12 cellular contexts compared by ENCODE assay signal in genomic region chr3:194574639-194575483, GRCh38. TPM values are rescaled to one million over a fixed set of nuclear protein-coding genes. Genes with fewer than 3 reads are reported as not detected.
DNase-seq lines count a peak whose midpoint lies in the region; ATAC-seq and TF ChIP-seq lines count a peak whose summit lies in the region.
"Had no signal": no experiment of that assay in that cellular context is flagged by ENCODE, and none has a peak within 500 bp of the region (broad histone marks: within the 10 kb centered on the region; RNA-seq: fewer than 3 reads in every experiment).

No MANE protein-coding gene starts in this region.

- POLR2A ChIA-PET in activated CD8-positive, alpha-beta T cell treated with anti-CD3 and anti-CD28 coated beads for 36 hours (lab: Charles Lee): no interaction called here

- no peak overlapping the region for H3K4me2 ChIP-seq in Loucy (ENCODE audit: low read depth, low read length, poor library complexity, severe bottlenecking)

- H3F3A ChIP-seq in Loucy (ENCODE audit: low read depth): no peaks in the 10 kb centered on the region

- peaks cover 23% of the 10 kb centered on the region for H3K27me3 Mint-ChIP-seq in memory B cell
- peaks cover 26% of the 10 kb centered on the region for H3K27me3 Mint-ChIP-seq in activated CD8-positive, alpha-beta T cell treated with anti-CD3 and anti-CD28 coated beads for 36 hours

- intact Hi-C loops in activated CD8-positive, alpha-beta T cell treated with anti-CD3 and anti-CD28 coated beads for 36 hours (cut with micrococcal nuclease): loop anchor here (5.0 kb wide), 1 partner anchor 103 kb away; no protein-coding TSS in a partner anchor
- intact Hi-C loops in spleen (cut with DNase I; ENCODE audit: low total_unique reads): loop anchor here (5.0 kb wide), 1 partner anchor 103 kb away; no protein-coding TSS in a partner anchor

- TF ChIP-seq CTCF in Loucy (conservative IDR thresholded peaks at IDR 0.05; ENCODE audit: low read length) (0 out of 2 replicates have a peak, but pooled peaks have one; percentile 8), choroid plexus epithelial cell (conservative IDR thresholded peaks at IDR 0.05; ENCODE audit: low read depth, low read length) (peak; percentile 53), spleen (IDR thresholded peaks at IDR 0.05 in 8 of 11, conservative IDR thresholded peaks at IDR 0.05 in 3 of 11) (no peak)
- TF ChIP-seq CTCF in activated CD8-positive, alpha-beta T cell treated with anti-CD3 and anti-CD28 coated beads for 36 hours (IDR thresholded peaks at IDR 0.05): no peak

- H3K9ac ChIP-seq in Loucy (ENCODE audit: low read depth, low read length, poor library complexity, severe bottlenecking): no peak overlapping the region

- H3K9me3 Mint-ChIP-seq in memory B cell: no peaks in the 10 kb centered on the region
- H3K9me3 Mint-ChIP-seq in activated CD8-positive, alpha-beta T cell treated with anti-CD3 and anti-CD28 coated beads for 36 hours: no peaks in the 10 kb centered on the region
- H3K9me3 Mint-ChIP-seq: central memory CD8-positive, alpha-beta T cell had no signal

- peaks cover 5% of the 10 kb centered on the region for H3K4me1 Mint-ChIP-seq in memory B cell
- H3K4me1 Mint-ChIP-seq in activated CD8-positive, alpha-beta T cell treated with anti-CD3 and anti-CD28 coated beads for 36 hours (ENCODE audit: low read depth): peaks cover 10% of the 10 kb centered on the region

- no peaks in the 10 kb centered on the region for H3K36me3 ChIP-seq in Loucy (ENCODE audit: insufficient read depth, low read length)
- H3K36me3 ChIP-seq in spleen: no peaks in the 10 kb centered on the region
- H3K36me3 ChIP-seq: pancreas had no signal

- H3K27me3 ChIP-seq in Loucy (ENCODE audit: insufficient read depth, low read length, poor library complexity, severe bottlenecking) (no peaks in the 10 kb centered on the region), spleen (replicated peaks in 1 of 7) (peaks cover 0 to 20% (median 0%) of the 10 kb centered on the region in 7 donors)
- H3K27me3 ChIP-seq: pancreas had no signal

- H4K20me1 ChIP-seq in Loucy (ENCODE audit: insufficient read depth, low read length, poor library complexity, severe bottlenecking): no peaks in the 10 kb centered on the region

- no peaks in the 10 kb centered on the region for H3K79me2 ChIP-seq in Loucy (ENCODE audit: insufficient read depth, low read length)

- H2AFZ ChIP-seq in Loucy (ENCODE audit: low read length): no peak overlapping the region

- H3K4me1 ChIP-seq in Loucy (ENCODE audit: insufficient read depth, low read length, poor library complexity, severe bottlenecking) (no peaks in the 10 kb centered on the region), spleen (peaks cover 0 to 51% (median 23%) of the 10 kb centered on the region in 6 donors)

- H3K36me3 Mint-ChIP-seq in memory B cell: no peaks in the 10 kb centered on the region
- H3K36me3 Mint-ChIP-seq in activated CD8-positive, alpha-beta T cell treated with anti-CD3 and anti-CD28 coated beads for 36 hours (ENCODE audit: low read depth): no peaks in the 10 kb centered on the region

- no peak for TF ChIP-seq POLR2A in spleen (IDR thresholded peaks at IDR 0.05)

- H3K9me2 ChIP-seq in Loucy (replicated peaks; ENCODE audit: low read depth, low read length): no peaks in the 10 kb centered on the region

- no peak overlapping the region for H3K4me3 Mint-ChIP-seq in memory B cell
- H3K4me3 Mint-ChIP-seq in activated CD8-positive, alpha-beta T cell treated with anti-CD3 and anti-CD28 coated beads for 36 hours: no peak overlapping the region
- H3K4me3 Mint-ChIP-seq: central memory CD8-positive, alpha-beta T cell had no signal

- H3K9me3 ChIP-seq in Loucy (ENCODE audit: insufficient read depth, low read depth, low read length): no peaks in the 10 kb centered on the region
- H3K9me3 ChIP-seq in spleen: no peaks in the 10 kb centered on the region
- H3K9me3 ChIP-seq: pancreas had no signal

- ATAC-seq in memory B cell (ENCODE audit: low read depth) (no peak), GM21528 (IDR thresholded peaks at IDR 0.05; ENCODE audit: low FRiP score, unreplicated experiment) (no peak)
- ATAC-seq in activated CD8-positive, alpha-beta T cell treated with anti-CD3 and anti-CD28 coated beads for 36 hours: no peak

- H3K4me3 ChIP-seq in Loucy (ENCODE audit: low read length, poor library complexity, severe bottlenecking) (no peak overlapping the region), choroid plexus epithelial cell (ENCODE audit: low read depth, low read length) (no peak overlapping the region), spleen (no peak overlapping the region)
- H3K4me3 ChIP-seq: pancreas had no signal

- H3K27ac Mint-ChIP-seq in memory B cell: peak overlapping the region; percentile 41
- no peak overlapping the region for H3K27ac Mint-ChIP-seq in activated CD8-positive, alpha-beta T cell treated with anti-CD3 and anti-CD28 coated beads for 36 hours

- peak; percentile 39 for DNase-seq in Ammon's horn (ENCODE audit: low spot score)
- DNase-seq in choroid plexus epithelial cell (ENCODE audit: low read depth): peak; percentile 69
- no peak for DNase-seq in memory B cell (ENCODE audit: low spot score in 2 of 2)
- no peak for DNase-seq in activated CD8-positive, alpha-beta T cell treated with anti-CD3 and anti-CD28 coated beads for 36 hours
- DNase-seq in AG08395 (ENCODE audit: low spot score): no peak
- no peak for DNase-seq in spleen
- DNase-seq: NCI-H510A, T-helper 2 cell had no signal

- CTCF ChIA-PET in activated CD8-positive, alpha-beta T cell treated with anti-CD3 and anti-CD28 coated beads for 36 hours (lab: Charles Lee): interaction anchor here (1.1 to 4.9 kb wide), 7 partner anchors 20 to 242 kb away, joined by 3 to 47 read pairs (median 6); no protein-coding TSS in a partner anchor

- WGBS in spleen, 5 donors: 77 to 89% (median 80%) methylated on average over 15 of the region's 15 CpGs

- peak overlapping the region in 2 of 8 donors; percentile 33 to 43 for H3K27ac ChIP-seq in spleen
- H3K27ac ChIP-seq: pancreas had no signal

RNA-seq across cellular contexts. Expression of gene TMEM44, which starts 58.4 kb away (rescaled TPM):
- 1 to 10 TPM; 4.4 to 5.0 TPM for total RNA-seq in activated CD8-positive, alpha-beta T cell treated with anti-CD3 and anti-CD28 coated beads for 36 hours
- 10 to 100 TPM; 11.5 to 30.3 (median 21.7) TPM for total RNA-seq in spleen
- 10 to 100 TPM in 2 of 3 donors, 1 to 10 TPM in 1; 5.5 to 23.3 (median 22.4) TPM for polyA plus RNA-seq in spleen

Comparison
In these comparisons a context has a peak if more than half of its experiments do, and no peak if none do; other contexts are left out.
1. DNase-seq: peak in Ammon's horn (single experiment) and choroid plexus epithelial cell (single experiment); none in memory B cell (0 of 2), activated CD8-positive, alpha-beta T cell treated with anti-CD3 and anti-CD28 coated beads for 36 hours (single experiment), AG08395 (single experiment) and spleen (single experiment).
2. CTCF ChIP-seq: peak in Loucy (single experiment) and choroid plexus epithelial cell (single experiment); none in activated CD8-positive, alpha-beta T cell treated with anti-CD3 and anti-CD28 coated beads for 36 hours (single experiment) and spleen (0 of 11).